Comparison of ENCODE assay signal across 21 cellular contexts in the genomic region with DNA sequence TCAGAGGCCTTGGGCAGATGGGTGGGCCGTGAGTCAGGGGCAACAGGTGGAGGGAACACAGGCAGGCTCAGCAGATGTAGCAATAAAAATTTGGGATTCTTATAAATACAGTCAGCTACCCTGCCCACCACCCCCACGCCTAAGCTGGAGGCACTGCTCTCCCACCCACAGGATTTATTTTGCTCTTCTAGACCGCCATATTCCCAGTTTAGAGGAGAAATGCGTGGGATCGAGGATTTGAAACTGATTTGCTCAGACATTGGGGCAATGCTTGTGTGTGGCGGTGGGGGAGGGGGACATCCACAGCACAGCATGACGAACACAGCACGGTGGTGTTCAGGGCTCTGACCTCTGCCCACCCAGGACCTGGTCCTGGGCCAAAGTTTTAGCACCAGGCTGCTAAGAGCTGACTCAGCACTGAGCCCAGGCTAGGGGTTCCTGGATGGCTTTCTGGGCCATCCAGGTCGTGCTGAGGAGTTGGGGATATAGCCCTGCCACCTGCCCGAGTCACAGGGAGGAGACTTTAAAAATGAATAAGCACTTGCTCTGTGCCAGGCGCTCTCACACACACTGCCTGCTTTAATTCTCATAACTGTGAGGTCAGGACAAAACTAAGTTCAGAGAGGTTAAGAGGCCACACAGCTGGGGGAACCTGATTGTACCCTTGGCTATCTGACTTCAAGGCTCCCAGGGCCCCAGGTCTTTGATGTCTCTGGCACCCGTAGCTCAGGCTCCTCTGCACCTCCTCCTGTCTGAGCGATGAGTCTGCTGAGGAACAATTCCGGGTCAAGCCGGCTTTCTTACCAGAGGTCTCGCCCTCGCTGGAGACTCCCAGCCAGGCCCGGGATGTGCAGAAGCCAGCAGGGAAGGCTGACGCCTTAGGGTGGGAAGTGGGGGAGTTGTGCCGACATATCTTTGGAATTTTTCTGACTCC. TPM values are rescaled to one million over a fixed set of nuclear protein-coding genes. Genes with fewer than 3 reads are reported as not detected.
DNase-seq lines count a peak whose midpoint lies in the region; ATAC-seq, FAIRE-seq and TF ChIP-seq lines count a peak whose summit lies in the region.
"Had no signal": no experiment of that assay in that cellular context is flagged by ENCODE, and none has a peak within 500 bp of the region (broad histone marks: within the 10 kb centered on the region; RNA-seq: fewer than 3 reads in every experiment).

No MANE protein-coding gene starts in this region.

- no peaks in the 10 kb centered on the region for H3K36me3 Mint-ChIP-seq in T-helper 2 cell treated with Interferon-gamma antibody and Interleukin-4, amounts not matched to agents 5 μg/mL and 100 μg/mL, for 36 hours (ENCODE audit: low read depth)
- H3K36me3 Mint-ChIP-seq: memory B cell had no signal

- H3K27ac Mint-ChIP-seq in T-helper 2 cell treated with Interferon-gamma antibody and Interleukin-4, amounts not matched to agents 5 μg/mL and 100 μg/mL, for 36 hours = no peak overlapping the region
- H3K27ac Mint-ChIP-seq: activated CD4-positive, alpha-beta memory T cell treated with anti-CD3 and anti-CD28 coated beads, Interleukin-2, amount 10 ng/mL, durations not matched to agents 7 days and 5 days; activated T-helper 2 cell treated with anti-CD3 and anti-CD28 coated beads, Interferon-gamma antibody, Interleukin-2, Interleukin-4, amounts not matched to agents 10 μg/mL and 5 μg/mL and 100 μg/mL, durations not matched to agents 14 hours and 24 hours and 36 hours; dendritic cell treated with granulocyte-macrophage colony-stimulating factor and Interleukin-4, amounts not matched to agents 40 ng/mL and 50 ng/mL, for 4 days; memory B cell had no signal

- no peak overlapping the region for H4K8ac ChIP-seq in neuronal stem cell (ENCODE audit: low read depth, low read length)

- H3K36me3 ChIP-seq in neuronal stem cell (replicated peaks in 1 of 2; ENCODE audit: control insufficient read depth in 2 of 2, insufficient read depth in 2 of 2, low read length in 2 of 2) (no peaks in the 10 kb centered on the region), tibial nerve (no peaks in the 10 kb centered on the region), pancreas (no peaks in the 10 kb centered on the region)
- H3K36me3 ChIP-seq: heart left ventricle, transverse colon had no signal

- FAIRE-seq in pancreas (lab: Jason Lieb, UNC) = no peak
- FAIRE-seq: H54 had no signal

- H2BK15ac ChIP-seq in neuronal stem cell (ENCODE audit: low read length) = no peak overlapping the region

- H2BK5ac ChIP-seq in neuronal stem cell (ENCODE audit: low read length) = peak overlapping the region; percentile 2

- no peak overlapping the region for H3K4me2 ChIP-seq in neuronal stem cell (ENCODE audit: insufficient read depth, low read length, poor library complexity, severe bottlenecking)
- H3K4me2 ChIP-seq: SK-N-SH had no signal

- H3K4me3 Mint-ChIP-seq in T-helper 2 cell treated with Interferon-gamma antibody and Interleukin-4, amounts not matched to agents 5 μg/mL and 100 μg/mL, for 36 hours = no peak overlapping the region
- H3K4me3 Mint-ChIP-seq: activated CD4-positive, alpha-beta memory T cell treated with anti-CD3 and anti-CD28 coated beads, Interleukin-2, amount 10 ng/mL, durations not matched to agents 7 days and 5 days; dendritic cell treated with granulocyte-macrophage colony-stimulating factor and Interleukin-4, amounts not matched to agents 40 ng/mL and 50 ng/mL, for 4 days; memory B cell had no signal

- no peak overlapping the region for H3K9ac ChIP-seq in neuronal stem cell (ENCODE audit: low read depth, low read length, poor library complexity)
- H3K9ac ChIP-seq: SK-N-SH had no signal

- H3K14ac ChIP-seq in neuronal stem cell (ENCODE audit: low read length) = no peak overlapping the region

- H3K9me3 Mint-ChIP-seq in T-helper 2 cell treated with Interferon-gamma antibody and Interleukin-4, amounts not matched to agents 5 μg/mL and 100 μg/mL, for 36 hours = no peaks in the 10 kb centered on the region
- H3K9me3 Mint-ChIP-seq: activated CD4-positive, alpha-beta memory T cell treated with anti-CD3 and anti-CD28 coated beads, Interleukin-2, amount 10 ng/mL, durations not matched to agents 7 days and 5 days; activated T-helper 2 cell treated with anti-CD3 and anti-CD28 coated beads, Interferon-gamma antibody, Interleukin-2, Interleukin-4, amounts not matched to agents 10 μg/mL and 5 μg/mL and 100 μg/mL, durations not matched to agents 14 hours and 24 hours and 36 hours; dendritic cell treated with granulocyte-macrophage colony-stimulating factor and Interleukin-4, amounts not matched to agents 40 ng/mL and 50 ng/mL, for 4 days; memory B cell had no signal

- no peak overlapping the region for H2BK120ac ChIP-seq in neuronal stem cell (ENCODE audit: low read depth, low read length)

- H3K4me1 ChIP-seq in neuronal stem cell (ENCODE audit: control insufficient read depth in 2 of 2, insufficient read depth in 1 of 2, low read depth in 1 of 2, low read length in 2 of 2) = peaks cover 22 to 42% of the 10 kb centered on the region in 2 donors
- peaks cover 0 to 74% (median 29%) of the 10 kb centered on the region in 4 donors for H3K4me1 ChIP-seq in tibial nerve
- no peaks in the 10 kb centered on the region for H3K4me1 ChIP-seq in pancreas

- no peak overlapping the region for H2AFZ ChIP-seq in neuronal stem cell (ENCODE audit: low read length)

- H3K27me3 Mint-ChIP-seq in T-helper 2 cell treated with Interferon-gamma antibody and Interleukin-4, amounts not matched to agents 5 μg/mL and 100 μg/mL, for 36 hours (ENCODE audit: low read depth) = no peaks in the 10 kb centered on the region
- H3K27me3 Mint-ChIP-seq: memory B cell had no signal

- DNase-seq in activated CD8-positive, alpha-beta memory T cell treated with anti-CD3 and anti-CD28 coated beads for 24 hours = peak; percentile 44
- DNase-seq in activated CD8-positive, alpha-beta memory T cell treated with anti-CD3 and anti-CD28 coated beads, Interleukin-2, amount 50 U/mL, for 4 hours = no peak
- peak; percentile 69 for DNase-seq in coronary artery (ENCODE audit: low spot score)
- DNase-seq in neuronal stem cell (ENCODE audit: low spot score) = no peak
- DNase-seq in tibial nerve (ENCODE audit: low spot score in 2 of 2) = no peak
- DNase-seq in epidermal melanocyte (ENCODE audit: insufficient read length, low spot score) = no peak
- no peak for DNase-seq in T-helper 2 cell treated with Interferon-gamma antibody and Interleukin-4, amounts not matched to agents 5 μg/mL and 100 μg/mL, for 36 hours (ENCODE audit: low spot score)
- no peak for DNase-seq in pancreas
- DNase-seq: 8988T; activated CD4-positive, alpha-beta memory T cell treated with anti-CD3 and anti-CD28 coated beads, Interleukin-2, amount 10 ng/mL, durations not matched to agents 7 days and 5 days; aorta; heart left ventricle; NCI-H187 treated with DMSO at 0.1 percent for 48 hours; NCI-H69; SK-N-SH; stimulated activated CD4-positive, alpha-beta T cell treated with anti-CD3 and anti-CD28 coated beads, Interleukin-4, amount 100 ng/mL, for 1 hour; transverse colon had no signal

- H3K23ac ChIP-seq in neuronal stem cell (ENCODE audit: low read depth, low read length, poor library complexity) = no peak overlapping the region

- ATAC-seq in pancreas = no peak
- ATAC-seq: heart left ventricle had no signal

- peak overlapping the region; percentile 67 for H2AK5ac ChIP-seq in neuronal stem cell (ENCODE audit: low read depth, low read length)

- intact Hi-C loops in pancreas (cut with DNase I) = no loop called here

- H3K27me3 ChIP-seq in neuronal stem cell (ENCODE audit: control insufficient read depth in 3 of 3, insufficient read depth in 3 of 3, low read depth in 1 of 3, low read length in 3 of 3) (peaks cover 0 to 4% (median 0%) of the 10 kb centered on the region in 3 experiments), tibial nerve (no peaks in the 10 kb centered on the region), pancreas (no peaks in the 10 kb centered on the region)
- H3K27me3 ChIP-seq: heart left ventricle, transverse colon had no signal

- H3K27ac ChIP-seq in coronary artery (peak overlapping the region in 1 of 2 donors; percentile 86), neuronal stem cell (replicated peaks; ENCODE audit: low read length) (no peak overlapping the region), tibial nerve (peak overlapping the region in 3 of 4 donors; percentile 41 to 53 (median 52)), pancreas (no peak overlapping the region)
- H3K27ac ChIP-seq: heart left ventricle had no signal

- H3K18ac ChIP-seq in neuronal stem cell (ENCODE audit: low read length) = no peak overlapping the region

- no CpG with 5 or more reads among the region's 20 CpGs for whole genome bisulfite sequencing in neuronal stem cell (ENCODE audit: extremely low coverage in 2 of 2, insufficient read length in 2 of 2, insufficient replicate concordance in 1 of 2), 2 donors
- 54 to 58% methylated on average over 19 to 20 of the region's 20 CpGs for WGBS in tibial nerve, 2 donors
- 79 to 93% methylated on average over 19 to 20 of the region's 20 CpGs for WGBS in pancreas, 2 donors

- TF ChIP-seq CTCF in coronary artery (IDR thresholded peaks at IDR 0.05) = no peak
- no peak for TF ChIP-seq CTCF in tibial nerve (IDR thresholded peaks at IDR 0.05)
- TF ChIP-seq CTCF in pancreas (IDR thresholded peaks at IDR 0.05) = no peak

- H3K4me1 Mint-ChIP-seq in T-helper 2 cell treated with Interferon-gamma antibody and Interleukin-4, amounts not matched to agents 5 μg/mL and 100 μg/mL, for 36 hours (ENCODE audit: low read depth) = peaks cover 7% of the 10 kb centered on the region

- H3K4me3 ChIP-seq in coronary artery (no peak overlapping the region), neuronal stem cell (ENCODE audit: low read length in 2 of 2) (no peak overlapping the region), tibial nerve (no peak overlapping the region), pancreas (no peak overlapping the region)
- H3K4me3 ChIP-seq: heart left ventricle, transverse colon had no signal

- TF ChIP-seq POLR2A in tibial nerve (IDR thresholded peaks at IDR 0.05) = no peak

- TF ChIP-seq EP300 in tibial nerve (IDR thresholded peaks at IDR 0.05) = no peak

- no peak overlapping the region for H2BK12ac ChIP-seq in neuronal stem cell (ENCODE audit: low read length)

- no peak overlapping the region for H4K91ac ChIP-seq in neuronal stem cell (ENCODE audit: low read depth, low read length, poor library complexity)

- no peak overlapping the region for H3K4ac ChIP-seq in neuronal stem cell (ENCODE audit: low read length)

- H3K9me3 ChIP-seq in neuronal stem cell (replicated peaks in 1 of 2; ENCODE audit: control insufficient read depth in 2 of 2, insufficient read depth in 1 of 2, low read depth in 1 of 2, low read length in 2 of 2) (no peaks in the 10 kb centered on the region), tibial nerve (no peaks in the 10 kb centered on the region), pancreas (no peaks in the 10 kb centered on the region)
- H3K9me3 ChIP-seq: heart left ventricle, SK-N-SH, transverse colon had no signal

- no peaks in the 10 kb centered on the region for H3K79me1 ChIP-seq in neuronal stem cell (ENCODE audit: low read depth, low read length)

RNA-seq across cellular contexts. Expression of a gene that starts 29.4 kb away (rescaled TPM):
- polyA plus RNA-seq in neuronal stem cell (2013, experiment 1 of 2) = 4.5 TPM
- polyA plus RNA-seq in neuronal stem cell (2013, experiment 2 of 2) = 4.4 TPM
- total RNA-seq in tibial nerve = 100 to 1,000 TPM in 2 of 4 donors, 10 to 100 TPM in 2; 66.8 to 124 (median 90.8) TPM
- total RNA-seq in pancreas = 10 to 100 TPM in 4 of 6 donors, 1 to 10 TPM in 2; 6.7 to 38.3 (median 13.4) TPM
- polyA plus RNA-seq in pancreas = 10 to 100 TPM; 15.5 to 16.5 TPM

Comparison
In these comparisons a context has a peak if more than half of its experiments do, and no peak if none do; other contexts are left out.
1. DNase-seq: peak in activated CD8-positive, alpha-beta memory T cell treated with anti-CD3 and anti-CD28 coated beads for 24 hours (single experiment) and coronary artery (single experiment); none in activated CD8-positive, alpha-beta memory T cell treated with anti-CD3 and anti-CD28 coated beads, Interleukin-2, amount 50 U/mL, for 4 hours (single experiment), neuronal stem cell (single experiment), tibial nerve (0 of 2), epidermal melanocyte (single experiment), T-helper 2 cell treated with Interferon-gamma antibody and Interleukin-4, amounts not matched to agents 5 μg/mL and 100 μg/mL, for 36 hours (single experiment) and pancreas (0 of 6).
2. H3K27ac ChIP-seq: peak in tibial nerve (3 of 4); none in neuronal stem cell (single experiment) and pancreas (0 of 4).